24 cellular contexts compared by ENCODE assay signal in the genomic region with DNA sequence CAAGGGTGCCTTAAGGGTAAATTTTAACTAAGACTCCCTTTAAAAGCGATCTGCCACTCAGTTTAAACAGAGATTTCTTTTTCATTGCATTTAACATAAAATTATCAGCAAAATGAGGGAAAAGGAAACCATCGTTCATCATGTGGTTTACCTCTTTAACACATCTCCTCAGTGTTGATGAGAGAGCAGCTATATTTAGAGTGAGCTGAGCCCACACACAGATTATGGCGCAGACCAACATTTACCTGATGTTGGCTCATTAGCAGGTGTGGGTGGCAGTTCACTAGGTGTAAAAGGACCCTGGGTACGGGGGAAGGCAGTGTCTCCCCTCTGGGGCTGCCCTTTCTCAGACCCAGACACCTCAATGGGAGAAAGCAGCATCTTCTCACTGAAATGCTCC.
A peak's percentile ranks its signal among the peaks of the same experiment; 100 is the strongest.
DNase-seq lines count a peak whose midpoint lies in the region; ATAC-seq and TF ChIP-seq lines count a peak whose summit lies in the region.
"Had no signal": no experiment of that assay in that cellular context is flagged by ENCODE, and none has a peak within 500 bp of the region (broad histone marks: within the 10 kb centered on the region; RNA-seq: fewer than 3 reads in every experiment).

No MANE protein-coding gene starts in this region.

- no peaks in the 10 kb centered on the region for H3K36me3 Mint-ChIP-seq in activated naive CD8-positive, alpha-beta T cell treated with anti-CD3 and anti-CD28 coated beads, Interleukin-2, amount 10 ng/mL, durations not matched to agents 7 days and 5 days
- no peaks in the 10 kb centered on the region for H3K36me3 Mint-ChIP-seq in activated naive CD8-positive, alpha-beta T cell treated with anti-CD3 and anti-CD28 coated beads for 36 hours
- no peaks in the 10 kb centered on the region for H3K36me3 Mint-ChIP-seq in activated T-helper 17 cell treated with anti-CD3 and anti-CD28 coated beads, Interleukin-2, amount 50 U/mL, for 72 hours (ENCODE audit: low read depth)
- H3K36me3 Mint-ChIP-seq: CD4-positive, CD25-positive, alpha-beta regulatory T cell had no signal

- H3K27ac ChIP-seq in SJCRH30 = no peak overlapping the region
- H3K27ac ChIP-seq: adrenal gland, brain microvascular endothelial cell, dorsolateral prefrontal cortex, gastrocnemius medialis, prostate gland, uterus had no signal

- H3K9me3 ChIP-seq in Loucy (ENCODE audit: insufficient read depth, low read depth, low read length) (no peaks in the 10 kb centered on the region), SJCRH30 (replicated peaks) (no peaks in the 10 kb centered on the region)
- H3K9me3 ChIP-seq: adrenal gland, gastrocnemius medialis, prostate gland, uterus had no signal

- H3K79me2 ChIP-seq in Loucy (ENCODE audit: insufficient read depth, low read length) = no peaks in the 10 kb centered on the region

- ATAC-seq in activated naive CD8-positive, alpha-beta T cell treated with anti-CD3 and anti-CD28 coated beads, Interleukin-2, amount 10 ng/mL, durations not matched to agents 7 days and 5 days (ENCODE audit: low read depth) = no peak
- ATAC-seq in activated T-helper 17 cell treated with anti-CD3 and anti-CD28 coated beads, Interleukin-2, amount 50 U/mL, for 72 hours (replicated peaks) = peak; percentile 83
- peak; percentile 63 for ATAC-seq in stimulated activated naive CD8-positive, alpha-beta T cell treated with anti-CD3 and anti-CD28 coated beads, Interleukin-15, amount 100 ng/mL, for 72 hours
- no peak for ATAC-seq in HG03432 (IDR thresholded peaks at IDR 0.05; ENCODE audit: unreplicated experiment)
- ATAC-seq: gastrocnemius medialis, left lobe of liver had no signal

- no peaks in the 10 kb centered on the region for H3K9me2 ChIP-seq in Loucy (replicated peaks; ENCODE audit: low read depth, low read length)

- no peaks in the 10 kb centered on the region for H3K36me3 ChIP-seq in Loucy (ENCODE audit: insufficient read depth, low read length)
- H3K36me3 ChIP-seq in SJCRH30 = no peaks in the 10 kb centered on the region
- H3K36me3 ChIP-seq: adrenal gland, brain microvascular endothelial cell, gastrocnemius medialis, prostate gland, uterus had no signal

- no peak overlapping the region for H3K9ac ChIP-seq in Loucy (ENCODE audit: low read depth, low read length, poor library complexity, severe bottlenecking)

- no peak overlapping the region for H3K4me3 ChIP-seq in Loucy (ENCODE audit: low read length, poor library complexity, severe bottlenecking)
- H3K4me3 ChIP-seq in SJCRH30 = no peak overlapping the region
- H3K4me3 ChIP-seq: adrenal gland, dorsolateral prefrontal cortex, gastrocnemius medialis, prostate gland, uterus had no signal

- H3K27ac Mint-ChIP-seq in activated naive CD8-positive, alpha-beta T cell treated with anti-CD3 and anti-CD28 coated beads, Interleukin-2, amount 10 ng/mL, durations not matched to agents 7 days and 5 days = no peak overlapping the region
- no peak overlapping the region for H3K27ac Mint-ChIP-seq in activated naive CD8-positive, alpha-beta T cell treated with anti-CD3 and anti-CD28 coated beads for 36 hours
- peak overlapping the region; percentile 65 for H3K27ac Mint-ChIP-seq in activated T-helper 17 cell treated with anti-CD3 and anti-CD28 coated beads, Interleukin-2, amount 50 U/mL, for 72 hours
- H3K27ac Mint-ChIP-seq in stimulated activated naive CD8-positive, alpha-beta T cell treated with anti-CD3 and anti-CD28 coated beads, Interleukin-15, amount 100 ng/mL, for 72 hours = peak overlapping the region; percentile 70 to 71
- H3K27ac Mint-ChIP-seq: stimulated activated naive CD8-positive, alpha-beta T cell treated with anti-CD3 and anti-CD28 coated beads, Interleukin-15, Interleukin-2, amounts not matched to agents 100 ng/mL and 50 ng/mL, for 24 hours had no signal

- H3K4me1 ChIP-seq in Loucy (ENCODE audit: insufficient read depth, low read length, poor library complexity, severe bottlenecking) = peaks cover 30% of the 10 kb centered on the region
- H3K4me1 ChIP-seq in SJCRH30 = peaks cover 10% of the 10 kb centered on the region; the same call in 1 of the 2 replicates
- H3K4me1 ChIP-seq: adrenal gland, gastrocnemius medialis, prostate gland, uterus had no signal

- 0 out of 2 replicates have a peak, but pooled peaks cover 3% of the 10 kb centered on the region for H3F3A ChIP-seq in Loucy (ENCODE audit: low read depth)

- H3K27me3 ChIP-seq in Loucy (ENCODE audit: insufficient read depth, low read length, poor library complexity, severe bottlenecking) (no peaks in the 10 kb centered on the region), SJCRH30 (no peaks in the 10 kb centered on the region; the same call in none of the 2 replicates)
- H3K27me3 ChIP-seq: adrenal gland, brain microvascular endothelial cell, dorsolateral prefrontal cortex, gastrocnemius medialis, uterus had no signal

- H2AFZ ChIP-seq in Loucy (ENCODE audit: low read length) = no peak overlapping the region

- peak overlapping the region; percentile 4 for H3K4me3 Mint-ChIP-seq in activated naive CD8-positive, alpha-beta T cell treated with anti-CD3 and anti-CD28 coated beads, Interleukin-2, amount 10 ng/mL, durations not matched to agents 7 days and 5 days
- H3K4me3 Mint-ChIP-seq in activated naive CD8-positive, alpha-beta T cell treated with anti-CD3 and anti-CD28 coated beads for 36 hours = no peak overlapping the region
- peak overlapping the region; percentile 74 for H3K4me3 Mint-ChIP-seq in activated T-helper 17 cell treated with anti-CD3 and anti-CD28 coated beads, Interleukin-2, amount 50 U/mL, for 72 hours
- H3K4me3 Mint-ChIP-seq in stimulated activated naive CD8-positive, alpha-beta T cell treated with anti-CD3 and anti-CD28 coated beads, Interleukin-15, amount 100 ng/mL, for 72 hours = peak overlapping the region in 1 of 2 donors; percentile 68
- H3K4me3 Mint-ChIP-seq: CD4-positive, CD25-positive, alpha-beta regulatory T cell; stimulated activated naive CD8-positive, alpha-beta T cell treated with anti-CD3 and anti-CD28 coated beads, Interleukin-15, Interleukin-2, amounts not matched to agents 100 ng/mL and 50 ng/mL, for 24 hours had no signal

- peaks cover 2% of the 10 kb centered on the region for H3K9me3 Mint-ChIP-seq in activated naive CD8-positive, alpha-beta T cell treated with anti-CD3 and anti-CD28 coated beads, Interleukin-2, amount 10 ng/mL, durations not matched to agents 7 days and 5 days
- no peaks in the 10 kb centered on the region for H3K9me3 Mint-ChIP-seq in activated naive CD8-positive, alpha-beta T cell treated with anti-CD3 and anti-CD28 coated beads for 36 hours
- no peaks in the 10 kb centered on the region for H3K9me3 Mint-ChIP-seq in activated T-helper 17 cell treated with anti-CD3 and anti-CD28 coated beads, Interleukin-2, amount 50 U/mL, for 72 hours
- H3K9me3 Mint-ChIP-seq in stimulated activated naive CD8-positive, alpha-beta T cell treated with anti-CD3 and anti-CD28 coated beads, Interleukin-15, amount 100 ng/mL, for 72 hours = no peaks in the 10 kb centered on the region
- H3K9me3 Mint-ChIP-seq: stimulated activated naive CD8-positive, alpha-beta T cell treated with anti-CD3 and anti-CD28 coated beads, Interleukin-15, Interleukin-2, amounts not matched to agents 100 ng/mL and 50 ng/mL, for 24 hours had no signal

- H4K20me1 ChIP-seq in Loucy (ENCODE audit: insufficient read depth, low read length, poor library complexity, severe bottlenecking) = no peaks in the 10 kb centered on the region

- H3K27me3 Mint-ChIP-seq in activated naive CD8-positive, alpha-beta T cell treated with anti-CD3 and anti-CD28 coated beads, Interleukin-2, amount 10 ng/mL, durations not matched to agents 7 days and 5 days = peaks cover 6% of the 10 kb centered on the region
- peaks cover 16% of the 10 kb centered on the region for H3K27me3 Mint-ChIP-seq in activated naive CD8-positive, alpha-beta T cell treated with anti-CD3 and anti-CD28 coated beads for 36 hours
- no peaks in the 10 kb centered on the region for H3K27me3 Mint-ChIP-seq in activated T-helper 17 cell treated with anti-CD3 and anti-CD28 coated beads, Interleukin-2, amount 50 U/mL, for 72 hours
- peaks cover 7% of the 10 kb centered on the region for H3K27me3 Mint-ChIP-seq in stimulated activated naive CD8-positive, alpha-beta T cell treated with anti-CD3 and anti-CD28 coated beads, Interleukin-15, amount 100 ng/mL, for 72 hours
- H3K27me3 Mint-ChIP-seq: CD4-positive, CD25-positive, alpha-beta regulatory T cell had no signal

- H3K4me2 ChIP-seq in Loucy (ENCODE audit: low read depth, low read length, poor library complexity, severe bottlenecking) = peak overlapping the region; percentile 76

- POLR2A ChIA-PET in activated naive CD8-positive, alpha-beta T cell treated with anti-CD3 and anti-CD28 coated beads, Interleukin-2, amount 10 ng/mL, durations not matched to agents 7 days and 5 days (lab: Charles Lee) = no interaction called here

- no peak for DNase-seq in activated naive CD8-positive, alpha-beta T cell treated with anti-CD3 and anti-CD28 coated beads, Interleukin-2, amount 10 ng/mL, durations not matched to agents 7 days and 5 days
- DNase-seq in activated naive CD8-positive, alpha-beta T cell treated with anti-CD3 and anti-CD28 coated beads for 36 hours = no peak
- DNase-seq in stimulated activated naive CD8-positive, alpha-beta T cell treated with anti-CD3 and anti-CD28 coated beads, Interleukin-15, amount 100 ng/mL, for 72 hours = no peak
- no peak for DNase-seq in SJCRH30
- DNase-seq: activated CD8-positive, alpha-beta memory T cell treated with anti-CD3 and anti-CD28 coated beads, Interleukin-2, amount 50 U/mL, for 4 hours; activated gamma-delta T cell; adrenal gland; brain microvascular endothelial cell; dorsolateral prefrontal cortex; gastrocnemius medialis; hippocampal formation; IMR-90; mesenchymal stem cell; NCI-H1105; NCI-H345; stimulated activated CD4-positive, alpha-beta T cell treated with anti-CD3 and anti-CD28 coated beads, Interleukin-15, amount 100 ng/mL, for 24 hours; uterus had no signal

- no peak for TF ChIP-seq CTCF in Loucy (conservative IDR thresholded peaks at IDR 0.05; ENCODE audit: low read length)

- H3K4me1 Mint-ChIP-seq in activated naive CD8-positive, alpha-beta T cell treated with anti-CD3 and anti-CD28 coated beads, Interleukin-2, amount 10 ng/mL, durations not matched to agents 7 days and 5 days = peaks cover 14% of the 10 kb centered on the region
- peaks cover 10% of the 10 kb centered on the region for H3K4me1 Mint-ChIP-seq in activated naive CD8-positive, alpha-beta T cell treated with anti-CD3 and anti-CD28 coated beads for 36 hours
- H3K4me1 Mint-ChIP-seq in activated T-helper 17 cell treated with anti-CD3 and anti-CD28 coated beads, Interleukin-2, amount 50 U/mL, for 72 hours = peaks cover 22% of the 10 kb centered on the region
- peaks cover 29% of the 10 kb centered on the region for H3K4me1 Mint-ChIP-seq in stimulated activated naive CD8-positive, alpha-beta T cell treated with anti-CD3 and anti-CD28 coated beads, Interleukin-15, amount 100 ng/mL, for 72 hours

Comparison
In these comparisons a context has a peak if more than half of its experiments do, and no peak if none do; other contexts are left out.
1. ATAC-seq: peak in activated T-helper 17 cell treated with anti-CD3 and anti-CD28 coated beads, Interleukin-2, amount 50 U/mL, for 72 hours (single experiment) and stimulated activated naive CD8-positive, alpha-beta T cell treated with anti-CD3 and anti-CD28 coated beads, Interleukin-15, amount 100 ng/mL, for 72 hours (single experiment); none in activated naive CD8-positive, alpha-beta T cell treated with anti-CD3 and anti-CD28 coated beads, Interleukin-2, amount 10 ng/mL, durations not matched to agents 7 days and 5 days (single experiment) and HG03432 (single experiment).
2. H3K27ac Mint-ChIP-seq: peak in activated T-helper 17 cell treated with anti-CD3 and anti-CD28 coated beads, Interleukin-2, amount 50 U/mL, for 72 hours (single experiment) and stimulated activated naive CD8-positive, alpha-beta T cell treated with anti-CD3 and anti-CD28 coated beads, Interleukin-15, amount 100 ng/mL, for 72 hours (2 of 2); none in activated naive CD8-positive, alpha-beta T cell treated with anti-CD3 and anti-CD28 coated beads, Interleukin-2, amount 10 ng/mL, durations not matched to agents 7 days and 5 days (single experiment) and activated naive CD8-positive, alpha-beta T cell treated with anti-CD3 and anti-CD28 coated beads for 36 hours (single experiment).